ENCODE assay signal across 1 cellular context in genomic region chr20:50855498-50856474, GRCh38.
TF ChIP-seq lines count a peak whose summit lies in the region.

No MANE protein-coding gene starts in this region.

TF ChIP-seq in HepG2, 621 proteins besides CTCF, POLR2A, EP300 and RAD21 (continued from another document and continues in another):
- TF ChIP-seq GMEB1 (CRISPR knock-in tag; IDR thresholded peaks at IDR 0.05; ENCODE audit: borderline replicate concordance) = no peak; the same call in 1 of the 2 replicates
- peak; percentile 62 for TF ChIP-seq SAP130 (CRISPR knock-in tag; IDR thresholded peaks at IDR 0.05; ENCODE audit: low read depth)
- TF ChIP-seq MEIS2 (CRISPR knock-in tag; IDR thresholded peaks at IDR 0.05) = no peak
- peak; percentile 86; the same call in 1 of the 2 replicates for TF ChIP-seq ZNF136 (CRISPR knock-in tag; IDR thresholded peaks at IDR 0.05; ENCODE audit: low read depth)
- TF ChIP-seq TBX2 (CRISPR knock-in tag; IDR thresholded peaks at IDR 0.05; ENCODE audit: borderline replicate concordance) = peak; percentile 97
- peak; percentile 60 for TF ChIP-seq GATAD2A (CRISPR knock-in tag; IDR thresholded peaks at IDR 0.05)
- peak; percentile 29 for TF ChIP-seq TBL1XR1 (IDR thresholded peaks at IDR 0.05; ENCODE audit: borderline replicate concordance, low read length, partially characterized antibody)
- TF ChIP-seq ZFP90 (CRISPR knock-in tag; IDR thresholded peaks at IDR 0.05; ENCODE audit: borderline replicate concordance) = 0 out of 2 replicates have a peak, but pooled peaks have one; percentile 50
- TF ChIP-seq ZNF12 (CRISPR knock-in tag; IDR thresholded peaks at IDR 0.05) = no peak
- peak; percentile 21; the same call in 1 of the 2 replicates for TF ChIP-seq ZBTB38 (CRISPR knock-in tag; IDR thresholded peaks at IDR 0.05)
- TF ChIP-seq ZBTB44 (CRISPR knock-in tag; IDR thresholded peaks at IDR 0.05) = no peak
- no peak for TF ChIP-seq HNRNPUL1 (IDR thresholded peaks at IDR 0.05; ENCODE audit: low read depth, low read length)
- TF ChIP-seq MED1 (CRISPR knock-in tag; IDR thresholded peaks at IDR 0.05) = no peak
- TF ChIP-seq MAZ (IDR thresholded peaks at IDR 0.05; ENCODE audit: borderline replicate concordance, low read depth, low read length) = no peak
- TF ChIP-seq MAZ (CRISPR knock-in tag; IDR thresholded peaks at IDR 0.05; ENCODE audit: low read depth) = no peak; the same call in 1 of the 2 replicates
- 0 out of 2 replicates have a peak, but pooled peaks have one; percentile 22 for TF ChIP-seq ZNF362 (CRISPR knock-in tag; IDR thresholded peaks at IDR 0.05; ENCODE audit: borderline replicate concordance)
- TF ChIP-seq MTA1 (CRISPR knock-in tag; IDR thresholded peaks at IDR 0.05; ENCODE audit: borderline replicate concordance) = peak; percentile 61; the same call in 1 of the 2 replicates
- TF ChIP-seq FOXO1 (CRISPR knock-in tag; IDR thresholded peaks at IDR 0.05) = peak; percentile 68
- TF ChIP-seq FOXA1 (IDR thresholded peaks at IDR 0.05) = no peak
- TF ChIP-seq FOXA1 (CRISPR knock-in tag; IDR thresholded peaks at IDR 0.05) = no peak
- TF ChIP-seq ZNF747 (CRISPR knock-in tag; IDR thresholded peaks at IDR 0.05; ENCODE audit: borderline replicate concordance) = peak; percentile 38; the same call in 1 of the 2 replicates
- no peak for TF ChIP-seq CENPBD1 (CRISPR knock-in tag; IDR thresholded peaks at IDR 0.05; ENCODE audit: borderline replicate concordance, low read depth)
- no peak for TF ChIP-seq NFIB (CRISPR knock-in tag; IDR thresholded peaks at IDR 0.05; ENCODE audit: borderline replicate concordance)
- TF ChIP-seq ZNF20 (CRISPR knock-in tag; IDR thresholded peaks at IDR 0.05) = no peak
- TF ChIP-seq ZBTB33 (CRISPR knock-in tag; IDR thresholded peaks at IDR 0.05) = no peak
- TF ChIP-seq ZNF276 (CRISPR knock-in tag; IDR thresholded peaks at IDR 0.05; ENCODE audit: low read depth) = 0 out of 2 replicates have a peak, but pooled peaks have one; percentile 30
- no peak for TF ChIP-seq SNAI1 (CRISPR knock-in tag; IDR thresholded peaks at IDR 0.05; ENCODE audit: borderline replicate concordance)
- peak; percentile 42 for TF ChIP-seq XRCC5 (optimal IDR thresholded peaks at IDR 0.05; ENCODE audit: low read length)
- no peak for TF ChIP-seq ZNF414 (CRISPR knock-in tag; IDR thresholded peaks at IDR 0.05)
- peak; percentile 46; the same call in 1 of the 2 replicates for TF ChIP-seq HNF1A (IDR thresholded peaks at IDR 0.05; ENCODE audit: low read depth)
- TF ChIP-seq HNF1A (CRISPR knock-in tag; IDR thresholded peaks at IDR 0.05; ENCODE audit: borderline replicate concordance) = peak; percentile 65; the same call in 1 of the 2 replicates
- no peak for TF ChIP-seq RBFOX2 (IDR thresholded peaks at IDR 0.05; ENCODE audit: low read depth, low read length)
- TF ChIP-seq KDM5B (CRISPR knock-in tag; IDR thresholded peaks at IDR 0.05; ENCODE audit: borderline replicate concordance) = 0 out of 2 replicates have a peak, but pooled peaks have one; percentile 29
- TF ChIP-seq TFAP4 (IDR thresholded peaks at IDR 0.05; ENCODE audit: borderline replicate concordance, low read depth) = peak; percentile 30; the same call in 1 of the 2 replicates
- peak; percentile 80; the same call in 1 of the 2 replicates for TF ChIP-seq ZNF784 (CRISPR knock-in tag; IDR thresholded peaks at IDR 0.05; ENCODE audit: borderline replicate concordance)
- peak; percentile 25; the same call in 1 of the 2 replicates for TF ChIP-seq HDAC1 (CRISPR knock-in tag; IDR thresholded peaks at IDR 0.05)
- TF ChIP-seq MTF1 (CRISPR knock-in tag; IDR thresholded peaks at IDR 0.05) = no peak
- 0 out of 2 replicates have a peak, but pooled peaks have one; percentile 79 for TF ChIP-seq ZNF773 (CRISPR knock-in tag; IDR thresholded peaks at IDR 0.05; ENCODE audit: borderline replicate concordance)
- peak; percentile 62; the same call in 1 of the 2 replicates for TF ChIP-seq PAXIP1 (CRISPR knock-in tag; conservative IDR thresholded peaks at IDR 0.05)
- peak; percentile 26; the same call in 1 of the 2 replicates for TF ChIP-seq KDM6A (CRISPR knock-in tag; IDR thresholded peaks at IDR 0.05; ENCODE audit: low read depth)
